Comparison of ENCODE assay signal across 14 cellular contexts in the genomic region with DNA sequence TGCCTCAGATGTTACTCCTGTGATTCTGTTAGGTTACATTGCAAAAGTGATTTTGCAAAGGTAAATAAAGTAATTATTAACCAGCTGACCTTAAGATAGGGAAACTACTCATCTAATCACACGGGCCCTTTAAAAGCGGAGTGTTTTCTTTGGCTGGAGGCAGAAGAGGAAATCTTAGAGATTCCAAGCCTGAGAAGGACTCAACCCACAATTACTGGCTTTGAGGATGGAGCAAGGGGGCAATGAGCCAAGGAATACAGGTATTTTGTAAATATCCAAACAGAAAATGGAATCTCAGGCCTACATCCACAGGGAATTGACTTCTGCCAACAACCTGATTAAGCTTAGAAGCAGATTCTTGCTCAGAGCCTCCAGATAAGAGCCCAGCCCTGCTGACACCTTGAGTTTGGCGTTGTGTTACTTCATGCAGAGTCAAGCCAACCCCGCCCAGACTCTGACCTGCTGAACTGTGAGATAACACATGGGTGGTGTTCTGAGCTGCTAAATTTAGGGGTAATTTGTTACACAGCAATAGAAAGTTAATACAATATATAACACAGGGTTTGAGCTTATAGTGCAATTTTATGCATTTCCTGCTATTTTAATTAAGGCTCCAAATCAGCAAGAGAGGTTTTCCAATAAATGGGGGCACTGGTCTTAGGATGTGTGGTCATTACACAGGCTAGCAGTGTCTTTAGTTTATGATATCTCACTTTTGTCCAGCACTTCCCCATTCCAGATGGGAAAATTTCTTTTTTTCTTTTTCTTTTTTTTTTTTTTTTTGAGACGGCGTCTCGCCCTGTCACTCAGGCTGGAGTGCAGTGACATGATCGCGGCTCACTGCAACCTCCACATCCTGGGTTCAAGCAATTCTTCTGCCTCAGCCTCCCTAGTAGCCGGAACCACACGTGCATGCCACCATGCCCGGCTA. TPM values are rescaled to one million over a fixed set of nuclear protein-coding genes. Genes with fewer than 3 reads are reported as not detected.
DNase-seq lines count a peak whose midpoint lies in the region; ATAC-seq and TF ChIP-seq lines count a peak whose summit lies in the region.
"Had no signal": no experiment of that assay in that cellular context is flagged by ENCODE, and none has a peak within 500 bp of the region (broad histone marks: within the 10 kb centered on the region; RNA-seq: fewer than 3 reads in every experiment).

No MANE protein-coding gene starts in this region.

- no peak overlapping the region for H3K4me3 Mint-ChIP-seq in activated CD4-positive, alpha-beta T cell treated with anti-CD3 and anti-CD28 coated beads, Interleukin-2, amount 10 ng/mL, durations not matched to agents 24 days and 14 days
- no peak overlapping the region for H3K4me3 Mint-ChIP-seq in activated naive CD4-positive, alpha-beta T cell treated with anti-CD3 and anti-CD28 coated beads for 36 hours

- WGBS in upper lobe of left lung, 2 donors, result 71 to 81% methylated on average over 12 of the region's 12 CpGs

- intact Hi-C loops in activated CD4-positive, alpha-beta T cell treated with anti-CD3 and anti-CD28 coated beads, Interleukin-2, amount 10 ng/mL, durations not matched to agents 24 days and 14 days (cut with micrococcal nuclease), result no loop called here
- intact Hi-C loops in activated naive CD4-positive, alpha-beta T cell treated with anti-CD3 and anti-CD28 coated beads for 36 hours (cut with micrococcal nuclease), result no loop called here

- no peaks in the 10 kb centered on the region for H3K9me3 ChIP-seq in upper lobe of left lung
- H3K9me3 ChIP-seq: sigmoid colon had no signal

- H3K4me1 ChIP-seq in upper lobe of left lung, result peaks cover 0 to 26% (median 10%) of the 10 kb centered on the region in 4 donors
- H3K4me1 ChIP-seq: sigmoid colon had no signal

- H3K27ac Mint-ChIP-seq in activated CD4-positive, alpha-beta T cell treated with anti-CD3 and anti-CD28 coated beads, Interleukin-2, amount 10 ng/mL, durations not matched to agents 24 days and 14 days, result no peak overlapping the region
- no peak overlapping the region for H3K27ac Mint-ChIP-seq in activated naive CD4-positive, alpha-beta T cell treated with anti-CD3 and anti-CD28 coated beads for 36 hours

- no peak for TF ChIP-seq POLR2A in upper lobe of left lung (IDR thresholded peaks at IDR 0.05)

- H3K4me3 ChIP-seq in brain microvascular endothelial cell (ENCODE audit: low read depth, low read length) (no peak overlapping the region), upper lobe of left lung (no peak overlapping the region)
- H3K4me3 ChIP-seq: dorsolateral prefrontal cortex, sigmoid colon had no signal

- ATAC-seq in upper lobe of left lung (ENCODE audit: low FRiP score in 2 of 2) (peak; percentile 76 to 79), GM21381 (IDR thresholded peaks at IDR 0.05; ENCODE audit: unreplicated experiment) (no peak)

- TF ChIP-seq CTCF in brain microvascular endothelial cell (IDR thresholded peaks at IDR 0.05; ENCODE audit: low read depth, low read length, missing control alignments) (no peak), upper lobe of left lung (IDR thresholded peaks at IDR 0.05) (no peak)

- H3K27me3 ChIP-seq in brain microvascular endothelial cell (replicated peaks), result no peaks in the 10 kb centered on the region
- H3K27me3 ChIP-seq in upper lobe of left lung, result no peaks in the 10 kb centered on the region
- H3K27me3 ChIP-seq: dorsolateral prefrontal cortex, sigmoid colon had no signal

- no peaks in the 10 kb centered on the region for H3K36me3 Mint-ChIP-seq in activated CD4-positive, alpha-beta T cell treated with anti-CD3 and anti-CD28 coated beads, Interleukin-2, amount 10 ng/mL, durations not matched to agents 24 days and 14 days (ENCODE audit: low read depth)
- no peaks in the 10 kb centered on the region for H3K36me3 Mint-ChIP-seq in activated naive CD4-positive, alpha-beta T cell treated with anti-CD3 and anti-CD28 coated beads for 36 hours (ENCODE audit: low read depth)

- TF ChIP-seq EP300 in upper lobe of left lung (IDR thresholded peaks at IDR 0.05), result peak in 2 of 4 donors; percentile 37 to 90

- peak; percentile 42 for DNase-seq in activated CD4-positive, alpha-beta T cell treated with anti-CD3 and anti-CD28 coated beads, Interleukin-2, amount 10 ng/mL, durations not matched to agents 24 days and 14 days
- no peak for DNase-seq in activated CD4-positive, alpha-beta T cell treated with anti-CD3 and anti-CD28 coated beads, Interleukin-2, amount 50 U/mL, for 4 hours
- peak; percentile 49 for DNase-seq in brain microvascular endothelial cell
- DNase-seq in kidney glomerular epithelial cell (lab: John Stamatoyannopoulos, UW), result peak; percentile 76
- DNase-seq in upper lobe of left lung, result peak in 1 of 2 donors; percentile 63
- DNase-seq in activated naive CD4-positive, alpha-beta T cell treated with anti-CD3 and anti-CD28 coated beads for 36 hours, result no peak
- no peak for DNase-seq in epidermal melanocyte (ENCODE audit: insufficient read length, low spot score)
- DNase-seq: activated T-cell treated with anti-CD3 and anti-CD28 coated beads, Interleukin-2, amount 50 U/mL, for 1 hour; dorsolateral prefrontal cortex; islet precursor cell; NCI-H526; sigmoid colon; stimulated activated CD8-positive, alpha-beta memory T cell treated with anti-CD3 and anti-CD28 coated beads, Interleukin-4, amount 100 ng/mL, for 48 hours had no signal

- peaks cover 2% of the 10 kb centered on the region for H3K27me3 Mint-ChIP-seq in activated CD4-positive, alpha-beta T cell treated with anti-CD3 and anti-CD28 coated beads, Interleukin-2, amount 10 ng/mL, durations not matched to agents 24 days and 14 days
- no peaks in the 10 kb centered on the region for H3K27me3 Mint-ChIP-seq in activated naive CD4-positive, alpha-beta T cell treated with anti-CD3 and anti-CD28 coated beads for 36 hours (ENCODE audit: low read depth)

- peaks cover 8% of the 10 kb centered on the region for H3K9me3 Mint-ChIP-seq in activated CD4-positive, alpha-beta T cell treated with anti-CD3 and anti-CD28 coated beads, Interleukin-2, amount 10 ng/mL, durations not matched to agents 24 days and 14 days
- no peaks in the 10 kb centered on the region for H3K9me3 Mint-ChIP-seq in activated naive CD4-positive, alpha-beta T cell treated with anti-CD3 and anti-CD28 coated beads for 36 hours

- H3K36me3 ChIP-seq in brain microvascular endothelial cell (replicated peaks) (no peaks in the 10 kb centered on the region), upper lobe of left lung (no peaks in the 10 kb centered on the region)
- H3K36me3 ChIP-seq: sigmoid colon had no signal

- CTCF ChIA-PET in activated naive CD4-positive, alpha-beta T cell treated with anti-CD3 and anti-CD28 coated beads for 36 hours (lab: Charles Lee), result interaction anchor here (1.1 to 1.7 kb wide), 2 partner anchors 8 to 356 kb away, joined by 3 to 4 read pairs; no protein-coding TSS in a partner anchor

- H3K27ac ChIP-seq in brain microvascular endothelial cell (no peak overlapping the region), upper lobe of left lung (peak overlapping the region in 2 of 4 donors; percentile 9 to 49)
- H3K27ac ChIP-seq: dorsolateral prefrontal cortex, sigmoid colon had no signal

- in situ Hi-C loops in brain microvascular endothelial cell (cut with HindIII; ENCODE audit: low pct_ligation_motif_present, low sequenced_read_pairs), result loop anchor here (25.0 kb wide), 1 partner anchor 219 kb away; no protein-coding TSS in a partner anchor

- H3K4me1 Mint-ChIP-seq in activated CD4-positive, alpha-beta T cell treated with anti-CD3 and anti-CD28 coated beads, Interleukin-2, amount 10 ng/mL, durations not matched to agents 24 days and 14 days, result no peaks in the 10 kb centered on the region
- H3K4me1 Mint-ChIP-seq in activated naive CD4-positive, alpha-beta T cell treated with anti-CD3 and anti-CD28 coated beads for 36 hours (ENCODE audit: low read depth), result peaks cover 9% of the 10 kb centered on the region

RNA-seq across cellular contexts. Expression of a gene that starts 19.5 kb away (rescaled TPM):
- 57.2 and 59.2 TPM in 2 replicates for total RNA-seq in activated CD4-positive, alpha-beta T cell treated with anti-CD3 and anti-CD28 coated beads, Interleukin-2, amount 10 ng/mL, durations not matched to agents 24 days and 14 days
- total RNA-seq in upper lobe of left lung, result 100 to 1,000 TPM in 3 of 6 donors, 10 to 100 TPM in 3; 76.1 to 270 (median 106) TPM
- 10 to 100 TPM; 79.3 to 85.0 TPM for total RNA-seq in activated naive CD4-positive, alpha-beta T cell treated with anti-CD3 and anti-CD28 coated beads for 36 hours

Comparison
In these comparisons a context has a peak if more than half of its experiments do, and no peak if none do; other contexts are left out.
1. DNase-seq: peak in activated CD4-positive, alpha-beta T cell treated with anti-CD3 and anti-CD28 coated beads, Interleukin-2, amount 10 ng/mL, durations not matched to agents 24 days and 14 days (single experiment), brain microvascular endothelial cell (single experiment) and kidney glomerular epithelial cell (single experiment); none in activated CD4-positive, alpha-beta T cell treated with anti-CD3 and anti-CD28 coated beads, Interleukin-2, amount 50 U/mL, for 4 hours (0 of 2), activated naive CD4-positive, alpha-beta T cell treated with anti-CD3 and anti-CD28 coated beads for 36 hours (single experiment) and epidermal melanocyte (single experiment).